In the genomic region with DNA sequence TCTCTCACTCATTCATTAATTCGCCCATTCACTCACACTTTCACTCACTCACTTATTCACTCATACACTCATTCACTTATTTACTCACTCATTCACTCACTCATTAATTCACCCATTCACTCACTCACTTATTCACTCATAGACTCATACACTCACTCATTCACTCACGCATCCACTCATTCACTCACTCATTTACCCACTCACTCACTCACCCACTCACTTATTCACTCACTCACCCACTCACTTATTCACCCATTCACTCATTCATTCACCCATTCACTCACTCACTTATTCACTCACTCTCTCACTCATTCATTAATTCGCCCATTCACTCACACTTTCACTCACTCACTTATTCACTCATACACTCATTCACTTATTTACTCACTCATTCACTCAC, we compare ENCODE assay signal across 2 cellular contexts.
A peak's percentile ranks its signal among the peaks of the same experiment; 100 is the strongest.
TF ChIP-seq lines count a peak whose summit lies in the region.

No MANE protein-coding gene starts in this region.

TF ChIP-seq in HEK293, 187 proteins besides CTCF, POLR2A, EP300 and RAD21:
- peak; percentile 84 for TF ChIP-seq PRDM1 (tag by site-specific recombination; IDR thresholded peaks at IDR 0.05)
TF ChIP-seq in HEK293: peak in this region for 1; not testable (repeated sequence) for 186.

TF ChIP-seq in K562, 482 proteins besides CTCF, POLR2A, EP300 and RAD21:
- TF ChIP-seq TSC22D4 (tag; IDR thresholded peaks at IDR 0.05) (peak; percentile 85; the same call in 1 of the 2 replicates), NFRKB (IDR thresholded peaks at IDR 0.05; ENCODE audit: low read depth) (0 out of 2 replicates have a peak, but pooled peaks have one; percentile 56), PHF20 (IDR thresholded peaks at IDR 0.05; ENCODE audit: partially characterized antibody) (peak; percentile 74), BCOR (IDR thresholded peaks at IDR 0.05) (peak; percentile 53; the same call in 1 of the 2 replicates), ZNF24 (IDR thresholded peaks at IDR 0.05) (peak; percentile 95)
TF ChIP-seq in K562: peak in this region for 5; not testable (repeated sequence) for 477.
